ENCODE assay signal across 7 cellular contexts in genomic region chr13:97222934-97223710, GRCh38. TPM values are rescaled to one million over a fixed set of nuclear protein-coding genes. Genes with fewer than 3 reads are reported as not detected.
A peak's percentile ranks its signal among the peaks of the same experiment; 100 is the strongest.
DNase-seq lines count a peak whose midpoint lies in the region; ATAC-seq lines count a peak whose summit lies in the region.

No MANE protein-coding gene starts in this region.

- H3K4me3 Mint-ChIP-seq in dendritic cell treated with granulocyte-macrophage colony-stimulating factor and Interleukin-4, amounts not matched to agents 40 ng/mL and 50 ng/mL, for 4 days, result peak overlapping the region; percentile 81
- H3K4me3 Mint-ChIP-seq in natural killer cell treated with Interleukin-12 subunit alpha and Interleukin-12 subunit beta and Interleukin-15 and Interleukin-18, amount 100 ng/mL, for 72 hours, result peak overlapping the region; percentile 91

- peaks cover 13% of the 10 kb centered on the region for H3K36me3 Mint-ChIP-seq in dendritic cell treated with granulocyte-macrophage colony-stimulating factor and Interleukin-4, amounts not matched to agents 40 ng/mL and 50 ng/mL, for 4 days (ENCODE audit: low read depth)
- H3K36me3 Mint-ChIP-seq in natural killer cell treated with Interleukin-12 subunit alpha and Interleukin-12 subunit beta and Interleukin-15 and Interleukin-18, amount 100 ng/mL, for 72 hours, result no peaks in the 10 kb centered on the region

- ATAC-seq in GM18498 (IDR thresholded peaks at IDR 0.05; ENCODE audit: unreplicated experiment), result peak; percentile 4
- no peak for ATAC-seq in natural killer cell treated with Interleukin-12 subunit alpha and Interleukin-12 subunit beta and Interleukin-15 and Interleukin-18, amount 100 ng/mL, for 72 hours
- no peak for ATAC-seq in GM18870 (IDR thresholded peaks at IDR 0.05; ENCODE audit: unreplicated experiment)

- H3K27me3 Mint-ChIP-seq in dendritic cell treated with granulocyte-macrophage colony-stimulating factor and Interleukin-4, amounts not matched to agents 40 ng/mL and 50 ng/mL, for 4 days, result peaks cover 1% of the 10 kb centered on the region
- no peaks in the 10 kb centered on the region for H3K27me3 Mint-ChIP-seq in natural killer cell treated with Interleukin-12 subunit alpha and Interleukin-12 subunit beta and Interleukin-15 and Interleukin-18, amount 100 ng/mL, for 72 hours

- H3K4me1 Mint-ChIP-seq in dendritic cell treated with granulocyte-macrophage colony-stimulating factor and Interleukin-4, amounts not matched to agents 40 ng/mL and 50 ng/mL, for 4 days (ENCODE audit: low read depth), result peaks cover 40% of the 10 kb centered on the region
- peaks cover 46 to 48% of the 10 kb centered on the region in 2 donors for H3K4me1 Mint-ChIP-seq in natural killer cell treated with Interleukin-12 subunit alpha and Interleukin-12 subunit beta and Interleukin-15 and Interleukin-18, amount 100 ng/mL, for 72 hours (ENCODE audit: low read depth in 2 of 2)

- H3K9me3 Mint-ChIP-seq in dendritic cell treated with granulocyte-macrophage colony-stimulating factor and Interleukin-4, amounts not matched to agents 40 ng/mL and 50 ng/mL, for 4 days, result no peaks in the 10 kb centered on the region
- no peaks in the 10 kb centered on the region for H3K9me3 Mint-ChIP-seq in natural killer cell treated with Interleukin-12 subunit alpha and Interleukin-12 subunit beta and Interleukin-15 and Interleukin-18, amount 100 ng/mL, for 72 hours

- peak overlapping the region; percentile 81 for H3K27ac Mint-ChIP-seq in dendritic cell treated with granulocyte-macrophage colony-stimulating factor and Interleukin-4, amounts not matched to agents 40 ng/mL and 50 ng/mL, for 4 days
- peak overlapping the region; percentile 92 to 96 for H3K27ac Mint-ChIP-seq in natural killer cell treated with Interleukin-12 subunit alpha and Interleukin-12 subunit beta and Interleukin-15 and Interleukin-18, amount 100 ng/mL, for 72 hours

- intact Hi-C loops in dendritic cell treated with granulocyte-macrophage colony-stimulating factor and Interleukin-4, amounts not matched to agents 40 ng/mL and 50 ng/mL, for 4 days (cut with micrococcal nuclease), result loop anchor here (2.0 to 10.0 kb wide), 2 partner anchors 210 to 752 kb away; no protein-coding TSS in a partner anchor

- DNase-seq in NCI-H146 treated with DMSO at 0.1 percent for 48 hours (lab: John Stamatoyannopoulos, UW; ENCODE audit: unreplicated experiment) (peak; percentile 7), CD1c-positive myeloid dendritic cell (ENCODE audit: extremely low spot score) (no peak)
- DNase-seq in natural killer cell treated with Interleukin-12 subunit alpha and Interleukin-12 subunit beta and Interleukin-15 and Interleukin-18, amount 100 ng/mL, for 72 hours (ENCODE audit: low spot score), result no peak
- no peak for DNase-seq in central memory CD4-positive, alpha-beta T cell

RNA-seq across cellular contexts. Expression of gene MBNL2, which starts 1.0 kb away (rescaled TPM):
- 10 to 100 TPM; 13.0 to 15.6 TPM for total RNA-seq in natural killer cell treated with Interleukin-12 subunit alpha and Interleukin-12 subunit beta and Interleukin-15 and Interleukin-18, amount 100 ng/mL, for 72 hours
